Comparison of ENCODE assay signal across 11 cellular contexts in genomic region chr17:57603541-57603940, GRCh38.
DNase-seq lines count a peak whose midpoint lies in the region; ATAC-seq, FAIRE-seq and TF ChIP-seq lines count a peak whose summit lies in the region.
"Had no signal": no experiment of that assay in that cellular context is flagged by ENCODE, and none has a peak within 500 bp of the region (broad histone marks: within the 10 kb centered on the region; RNA-seq: fewer than 3 reads in every experiment).

No MANE protein-coding gene starts in this region.

- H3K27me3 Mint-ChIP-seq in mesothelial cell of epicardium (ENCODE audit: low read depth): no peaks in the 10 kb centered on the region

- CTCF ChIA-PET in HepG2 (lab: Yijun Ruan, JAX; ENCODE audit: low intra/inter-chr PET ratio, low total read pairs): no interaction called here

- H4K20me1 ChIP-seq in HepG2 (ENCODE audit: insufficient read depth, low read length): no peaks in the 10 kb centered on the region
- H4K20me1 ChIP-seq in SU-DHL-6 (ENCODE audit: low read depth, low read length): no peaks in the 10 kb centered on the region

- DNase-seq in HepG2 (ENCODE audit: low spot score) (no peak), right lobe of liver (no peak), mesothelial cell of epicardium (ENCODE audit: low spot score in 2 of 2, unreplicated experiment in 2 of 2) (no peak), urothelium cell line (ENCODE audit: low spot score) (no peak), islet precursor cell (no peak)

- POLR2A ChIA-PET in HepG2 (lab: Yijun Ruan, JAX): no interaction called here

- ATAC-seq in HepG2: no peak
- ATAC-seq in right lobe of liver: no peak
- no peak for ATAC-seq in GM21515 (IDR thresholded peaks at IDR 0.05; ENCODE audit: unreplicated experiment)
- no peak for ATAC-seq in GM18519 (IDR thresholded peaks at IDR 0.05; ENCODE audit: low FRiP score, unreplicated experiment)
- ATAC-seq: GM23338 had no signal

- intact Hi-C loops in HepG2 (cut with micrococcal nuclease; ENCODE audit: unreplicated experiment) (loop anchor here (10.0 kb wide), 1 partner anchor 359 kb away; no protein-coding TSS in a partner anchor), right lobe of liver (cut with DNase I) (no loop called here)

- no peaks in the 10 kb centered on the region for H3K79me2 ChIP-seq in HepG2 (ENCODE audit: insufficient read depth, low read length)
- H3K79me2 ChIP-seq in SU-DHL-6 (ENCODE audit: insufficient read depth, low read length): no peaks in the 10 kb centered on the region

- no peaks in the 10 kb centered on the region for H3K9me3 ChIP-seq in HepG2 (ENCODE audit: low read length)
- no peaks in the 10 kb centered on the region for H3K9me3 ChIP-seq in right lobe of liver
- no peaks in the 10 kb centered on the region for H3K9me3 ChIP-seq in SU-DHL-6 (ENCODE audit: insufficient read depth, low read length)

- H2AFZ ChIP-seq in HepG2 (ENCODE audit: low read length): no peak overlapping the region
- no peak overlapping the region for H2AFZ ChIP-seq in SU-DHL-6 (ENCODE audit: low read depth, low read length, severe bottlenecking)
- H2AFZ ChIP-seq: GM23338 had no signal

- H3K27ac ChIP-seq in HepG2 (ENCODE audit: extremely low read length, insufficient read depth, low read length): no peak overlapping the region
- H3K27ac ChIP-seq in right lobe of liver: no peak overlapping the region
- peak overlapping the region; percentile 91 for H3K27ac ChIP-seq in SU-DHL-6 (ENCODE audit: low read depth, low read length)

- no peaks in the 10 kb centered on the region for H3K9me2 ChIP-seq in SU-DHL-6 (replicated peaks; ENCODE audit: insufficient read depth, low read length)

- H3F3A ChIP-seq in SU-DHL-6 (ENCODE audit: insufficient read depth): peaks cover 28% of the 10 kb centered on the region

- H3K36me3 ChIP-seq in HepG2 (replicated peaks in 1 of 2; ENCODE audit: control insufficient read depth in 1 of 2, insufficient read depth in 2 of 2, low read length in 2 of 2): peaks cover 33 to 40% of the 10 kb centered on the region in 2 experiments
- H3K36me3 ChIP-seq in right lobe of liver: no peaks in the 10 kb centered on the region
- H3K36me3 ChIP-seq in SU-DHL-6 (ENCODE audit: low read length): no peaks in the 10 kb centered on the region

- no peak overlapping the region for H3K4me3 Mint-ChIP-seq in mesothelial cell of epicardium
- H3K4me3 Mint-ChIP-seq: GM23338 had no signal

- in situ Hi-C loops in HepG2 (cut with HindIII; ENCODE audit: extremely low pct_ligation_motif_present, low pct_unique_long_range_greater_than_20kb): loop anchor here (10.0 kb wide), 1 partner anchor 469 kb away; no protein-coding TSS in a partner anchor

- H3K4me1 ChIP-seq in HepG2 (ENCODE audit: insufficient read depth, low read length) (peaks cover 27% of the 10 kb centered on the region), right lobe of liver (no peaks in the 10 kb centered on the region)

- 91% methylated on average over 3 of the region's 3 CpGs for WGBS in HepG2 (ENCODE audit: low lambda C conversion rate)
- 88% methylated on average over 3 of the region's 3 CpGs for WGBS in right lobe of liver (ENCODE audit: insufficient coverage, low coverage, low lambda C conversion rate, missing lambda C conversion rate)

- H3K4me1 Mint-ChIP-seq in mesothelial cell of epicardium: peaks cover 33% of the 10 kb centered on the region

- H3K36me3 Mint-ChIP-seq in mesothelial cell of epicardium: no peaks in the 10 kb centered on the region

- H3K9ac ChIP-seq in HepG2 (ENCODE audit: insufficient read depth, low read depth, low read length) (no peak overlapping the region), SU-DHL-6 (ENCODE audit: low read length) (peak overlapping the region; percentile 4; the same call in 1 of the 2 replicates)

- no peak overlapping the region for H3K4me2 ChIP-seq in HepG2 (ENCODE audit: low read depth, low read length)
- H3K4me2 ChIP-seq in SU-DHL-6 (ENCODE audit: low read depth, low read length, poor library complexity, severe bottlenecking): peak overlapping the region; percentile 56
- H3K4me2 ChIP-seq: GM23338, smooth muscle cell had no signal

- TF ChIP-seq CTCF in HepG2 (CRISPR knock-in tag; IDR thresholded peaks at IDR 0.05): no peak
- no peak for TF ChIP-seq CTCF in right lobe of liver (IDR thresholded peaks at IDR 0.05)
- no peak for TF ChIP-seq CTCF in SU-DHL-6 (IDR thresholded peaks at IDR 0.05; ENCODE audit: insufficient read depth, low read length, poor library complexity, severe bottlenecking)
- TF ChIP-seq CTCF in mesothelial cell of epicardium (IDR thresholded peaks at IDR 0.05; ENCODE audit: unreplicated experiment): no peak

- TF ChIP-seq POLR2A in HepG2 (IDR thresholded peaks at IDR 0.05; ENCODE audit: insufficient read depth in 1 of 2, low read depth in 2 of 2, low read length in 2 of 2) (no peak), right lobe of liver (IDR thresholded peaks at IDR 0.05) (no peak)

- H3K27me3 ChIP-seq in HepG2 (ENCODE audit: control insufficient read depth in 1 of 2, insufficient read depth in 2 of 2, low read length in 2 of 2) (no peaks in the 10 kb centered on the region), right lobe of liver (no peaks in the 10 kb centered on the region), SU-DHL-6 (ENCODE audit: low read length) (no peaks in the 10 kb centered on the region)

- TF ChIP-seq EP300 in HepG2 (IDR thresholded peaks at IDR 0.05; ENCODE audit: low read depth in 2 of 2, low read length in 2 of 2) (no peak), HepG2 (CRISPR knock-in tag; IDR thresholded peaks at IDR 0.05; ENCODE audit: borderline replicate concordance) (no peak)

- no peaks in the 10 kb centered on the region for H3K9me3 Mint-ChIP-seq in mesothelial cell of epicardium
- H3K9me3 Mint-ChIP-seq: GM23338 had no signal

- no TSS peak for BruUV-seq in HepG2 (replicated peaks; lab: Mats Ljungman, UMichigan)

- FAIRE-seq in HepG2 (lab: Jason Lieb, UNC): no peak
- FAIRE-seq in urothelium cell line (lab: Jason Lieb, UNC): peak; percentile 46
- FAIRE-seq: D721Med had no signal

- no peak for TF ChIP-seq RAD21 in HepG2 (CRISPR knock-in tag; IDR thresholded peaks at IDR 0.05)

- H3K4me3 ChIP-seq in HepG2 (replicated peaks in 1 of 3; ENCODE audit: insufficient read depth in 1 of 3, low read depth in 2 of 3, low read length in 3 of 3): no peak overlapping the region
- no peak overlapping the region for H3K4me3 ChIP-seq in right lobe of liver
- H3K4me3 ChIP-seq in SU-DHL-6 (ENCODE audit: insufficient read depth, low read length, poor library complexity, severe bottlenecking): no peak overlapping the region
- H3K4me3 ChIP-seq: GM23338, smooth muscle cell had no signal

- peak overlapping the region; percentile 69 for H3K27ac Mint-ChIP-seq in mesothelial cell of epicardium
- H3K27ac Mint-ChIP-seq: GM23338 had no signal

TF ChIP-seq in HepG2, 621 proteins besides CTCF, POLR2A, EP300 and RAD21:
- TF ChIP-seq RBM22 (optimal IDR thresholded peaks at IDR 0.05; ENCODE audit: low read length) (peak; percentile 40), ZNF33A (CRISPR knock-in tag; IDR thresholded peaks at IDR 0.05; ENCODE audit: borderline replicate concordance) (no peak), AGO2 (optimal IDR thresholded peaks at IDR 0.05; ENCODE audit: low read depth, low read length) (peak; percentile 25), SIX4 (CRISPR knock-in tag; IDR thresholded peaks at IDR 0.05) (no peak)
